In the genomic region with DNA sequence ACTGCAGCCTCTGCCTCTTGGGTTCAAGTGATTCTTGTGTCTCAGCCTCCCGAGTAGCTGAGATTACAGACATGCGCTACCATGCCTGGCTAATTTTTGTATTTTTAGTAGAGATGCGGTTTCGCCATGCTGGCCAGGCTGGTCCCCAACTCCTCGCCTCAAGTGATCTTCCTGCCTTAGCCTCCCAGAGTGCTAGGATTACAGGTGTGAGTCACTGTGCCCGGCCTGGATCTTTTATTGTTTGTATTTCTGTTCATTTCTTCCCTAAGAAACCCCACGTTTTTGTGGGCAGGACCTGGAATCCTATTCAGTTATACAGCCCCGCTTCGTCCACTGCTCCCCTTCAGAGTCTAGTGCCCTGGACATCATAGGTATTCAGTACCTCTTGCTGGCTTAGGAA, we compare ENCODE assay signal across 25 cellular contexts. TPM values are rescaled to one million over a fixed set of nuclear protein-coding genes. Genes with fewer than 3 reads are reported as not detected.
A peak's percentile ranks its signal among the peaks of the same experiment; 100 is the strongest.
DNase-seq lines count a peak whose midpoint lies in the region; ATAC-seq lines count a peak whose summit lies in the region.
"Had no signal": no experiment of that assay in that cellular context is flagged by ENCODE, and none has a peak within 500 bp of the region (broad histone marks: within the 10 kb centered on the region; RNA-seq: fewer than 3 reads in every experiment).

No MANE protein-coding gene starts in this region.

- peaks cover 3% of the 10 kb centered on the region in 3 donors for H3K36me3 Mint-ChIP-seq in immature natural killer cell
- H3K36me3 Mint-ChIP-seq: stimulated activated memory B cell treated with anti-CD40 and anti-IgM and Interleukin-4, amounts not matched to agents 10 μg/mL and 1 μg/mL and 100 μg/mL, for 72 hours had no signal

- H3K36me3 ChIP-seq in adipocyte (ENCODE audit: control insufficient read depth, insufficient read depth, low read length, severe bottlenecking): peaks cover 75% of the 10 kb centered on the region

- DNase-seq in DMS53 (lab: John Stamatoyannopoulos, UW) (peak; percentile 40), DMS53 treated with DMSO at 0.1 percent for 48 hours (lab: John Stamatoyannopoulos, UW; ENCODE audit: unreplicated experiment) (no peak), adipocyte (ENCODE audit: low read depth) (no peak), immature natural killer cell (no peak), substantia nigra (lab: John Stamatoyannopoulos, UW) (no peak), AG08396 (ENCODE audit: low spot score) (no peak), Ammon's horn (ENCODE audit: low spot score) (no peak)
- DNase-seq: 8988T; activated CD4-positive, alpha-beta T cell treated with anti-CD3 and anti-CD28 coated beads, Interleukin-2, amount 10 ng/mL, durations not matched to agents 7 days and 5 days; activated CD8-positive, alpha-beta memory T cell treated with anti-CD3 and anti-CD28 coated beads, Interleukin-2, amount 50 U/mL, for 4 hours; activated naive CD4-positive, alpha-beta T cell; cortex of kidney; foreskin keratinocyte; Kasumi-1; kidney glomerular epithelial cell; mesendoderm; NCI-H1105 treated with DMSO at 0.1 percent for 48 hours; NCI-H2107; NCI-H526; SHP77; trophoblast cell had no signal

- H3K4me1 Mint-ChIP-seq in immature natural killer cell: peaks cover 100% of the 10 kb centered on the region in 2 donors

- peak overlapping the region; percentile 30 for H3K9ac ChIP-seq in adipocyte (ENCODE audit: low read length)

- peak overlapping the region; percentile 12 to 99 (median 96) for H3K27ac Mint-ChIP-seq in immature natural killer cell
- H3K27ac Mint-ChIP-seq: nephron; stimulated activated memory B cell treated with anti-CD40 and anti-IgM and Interleukin-4, amounts not matched to agents 10 μg/mL and 1 μg/mL and 100 μg/mL, for 72 hours had no signal

- no peaks in the 10 kb centered on the region for H3K27me3 ChIP-seq in adipocyte (replicated peaks; ENCODE audit: control insufficient read depth, insufficient read depth, low read length)
- H3K27me3 ChIP-seq: foreskin keratinocyte had no signal

- H3K27ac ChIP-seq in substantia nigra (ENCODE audit: low read depth, low read length, poor library complexity, severe bottlenecking): peak overlapping the region; percentile 75
- H3K27ac ChIP-seq: foreskin keratinocyte had no signal

- H3K4me1 ChIP-seq in adipocyte (ENCODE audit: control insufficient read depth, insufficient read depth, low read length): peaks cover 95% of the 10 kb centered on the region
- H3K4me1 ChIP-seq: foreskin keratinocyte had no signal

- no peak for ATAC-seq in GM18519 (IDR thresholded peaks at IDR 0.05; ENCODE audit: low FRiP score, unreplicated experiment)
- ATAC-seq: foreskin keratinocyte; stimulated activated memory B cell treated with anti-CD40 and anti-IgM and Interleukin-4, amounts not matched to agents 10 μg/mL and 1 μg/mL and 100 μg/mL, for 72 hours had no signal

- H3K9me3 ChIP-seq in adipocyte (ENCODE audit: control insufficient read depth, low read length): no peaks in the 10 kb centered on the region

- no peaks in the 10 kb centered on the region for H3K9me3 Mint-ChIP-seq in immature natural killer cell
- H3K9me3 Mint-ChIP-seq: activated CD4-positive, alpha-beta T cell treated with anti-CD3 and anti-CD28 coated beads, Interleukin-2, amount 10 ng/mL, durations not matched to agents 7 days and 5 days; nephron; stimulated activated memory B cell treated with anti-CD40 and anti-IgM and Interleukin-4, amounts not matched to agents 10 μg/mL and 1 μg/mL and 100 μg/mL, for 72 hours had no signal

- H3K4me3 ChIP-seq in adipocyte (ENCODE audit: low read length): no peak overlapping the region

- peak overlapping the region in 4 of 5 donors; percentile 5 to 77 (median 61) for H3K4me3 Mint-ChIP-seq in immature natural killer cell
- H3K4me3 Mint-ChIP-seq: activated CD4-positive, alpha-beta T cell treated with anti-CD3 and anti-CD28 coated beads, Interleukin-2, amount 10 ng/mL, durations not matched to agents 7 days and 5 days; nephron; stimulated activated memory B cell treated with anti-CD40 and anti-IgM and Interleukin-4, amounts not matched to agents 10 μg/mL and 1 μg/mL and 100 μg/mL, for 72 hours had no signal

- H3K27me3 Mint-ChIP-seq in immature natural killer cell (ENCODE audit: low read depth in 3 of 3): peaks cover 1 to 4% (median 2%) of the 10 kb centered on the region in 3 donors

RNA-seq across cellular contexts. Expression of gene ZBTB16, which starts 28.7 kb away (rescaled TPM):
- 100 to 1,000 TPM in 1 of 3 donors, 10 to 100 TPM in 2; 90.4 to 197 (median 92.5) TPM for polyA plus RNA-seq in immature natural killer cell
- polyA plus RNA-seq: BJ, foreskin keratinocyte had no signal
